In the genomic region with DNA sequence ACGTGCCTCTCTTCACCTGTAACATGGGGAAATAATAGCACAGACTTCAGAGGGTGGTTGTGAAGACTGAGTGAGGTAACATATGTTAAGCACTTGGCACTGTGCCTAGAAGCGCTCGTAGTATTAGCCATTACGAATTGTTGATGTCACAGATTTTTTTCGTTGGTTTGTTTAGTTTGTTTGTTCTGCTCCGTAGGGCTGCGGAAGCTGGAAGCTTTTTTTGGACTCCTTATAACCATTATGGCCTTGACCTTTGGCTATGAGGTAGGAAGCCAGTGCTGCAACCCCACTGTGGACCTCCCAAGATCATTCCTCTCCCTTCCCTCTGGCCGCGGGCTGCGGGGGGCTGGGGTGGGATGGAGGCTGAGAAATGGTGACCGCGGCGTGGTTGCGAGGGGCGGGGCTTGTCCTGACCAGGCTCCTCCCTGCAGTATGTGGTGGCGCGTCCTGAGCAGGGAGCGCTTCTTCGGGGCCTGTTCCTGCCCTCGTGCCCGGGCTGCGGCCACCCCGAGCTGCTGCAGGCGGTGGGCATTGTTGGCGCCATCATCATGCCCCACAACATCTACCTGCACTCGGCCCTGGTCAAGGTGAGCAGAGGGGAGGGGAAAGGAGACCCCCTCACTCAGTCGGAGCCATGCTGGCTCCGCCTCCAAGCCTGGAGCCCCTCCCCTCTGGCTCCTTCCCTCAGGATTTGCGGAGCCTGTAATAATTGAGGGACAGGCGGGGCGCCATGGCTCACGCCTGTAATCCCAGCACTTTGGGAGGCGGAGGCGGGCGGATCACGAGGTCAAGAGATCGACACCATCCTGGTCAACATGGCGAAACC, we compare ENCODE assay signal across 1 cellular context.
TF ChIP-seq lines count a peak whose summit lies in the region.

No MANE protein-coding gene starts in this region.

TF ChIP-seq in endothelial cell of umbilical vein, 7 proteins besides CTCF, POLR2A, EP300 and RAD21:
- no peak for TF ChIP-seq GATA2 (IDR thresholded peaks at IDR 0.05; ENCODE audit: insufficient read depth, insufficient read length, low read depth, low read length)
- TF ChIP-seq EZH2 (IDR thresholded peaks at IDR 0.05; ENCODE audit: borderline replicate concordance, low read depth, low read length, severe bottlenecking) = no peak
- TF ChIP-seq, protein P1, sequence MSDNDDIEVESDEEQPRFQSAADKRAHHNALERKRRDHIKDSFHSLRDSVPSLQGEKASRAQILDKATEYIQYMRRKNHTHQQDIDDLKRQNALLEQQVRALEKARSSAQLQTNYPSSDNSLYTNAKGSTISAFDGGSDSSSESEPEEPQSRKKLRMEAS (IDR thresholded peaks at IDR 0.05; ENCODE audit: insufficient read depth, insufficient read length) = peak; percentile 4
- peak; percentile 24 for TF ChIP-seq JUN (IDR thresholded peaks at IDR 0.05; ENCODE audit: borderline replicate concordance, insufficient read depth, insufficient read length, low read depth)
- TF ChIP-seq POLR2AphosphoS5 (IDR thresholded peaks at IDR 0.05; ENCODE audit: insufficient read depth, low read depth, low read length) = peak; percentile 36
- TF ChIP-seq FOS (IDR thresholded peaks at IDR 0.05; ENCODE audit: borderline replicate concordance, insufficient read depth, low read length) = no peak
- no peak for TF ChIP-seq MYC (IDR thresholded peaks at IDR 0.05; ENCODE audit: low read depth, low read length)
TF ChIP-seq in endothelial cell of umbilical vein: peak in this region for 3.
